In genomic region chr14:95561001-95561412, GRCh38 we compare ENCODE assay signal across 9 cellular contexts. TPM values are rescaled to one million over a fixed set of nuclear protein-coding genes. Genes with fewer than 3 reads are reported as not detected.
DNase-seq lines count a peak whose midpoint lies in the region; ATAC-seq and TF ChIP-seq lines count a peak whose summit lies in the region.
"Had no signal": no experiment of that assay in that cellular context is flagged by ENCODE, and none has a peak within 500 bp of the region (broad histone marks: within the 10 kb centered on the region; RNA-seq: fewer than 3 reads in every experiment).

No MANE protein-coding gene starts in this region.

- intact Hi-C loops in right cardiac atrium (cut with DNase I), result loop anchor here (2.0 to 10.0 kb wide), 7 partner anchors 211 to 716 kb away; no protein-coding TSS in a partner anchor
- intact Hi-C loops in gastrocnemius medialis (cut with DNase I; ENCODE audit: low total_unique reads), result loop anchor here (1.0 to 5.0 kb wide), 3 partner anchors 123 to 431 kb away; no protein-coding TSS in a partner anchor

- H3K27ac ChIP-seq in right cardiac atrium (ENCODE audit: low read length), result no peak overlapping the region
- no peak overlapping the region for H3K27ac ChIP-seq in gastrocnemius medialis

- 7% methylated on average over 14 of the region's 14 CpGs for WGBS in right cardiac atrium

- H3K4me1 ChIP-seq in right cardiac atrium (ENCODE audit: control insufficient read depth, insufficient read depth, low read length) (no peaks in the 10 kb centered on the region), gastrocnemius medialis (peaks cover 0 to 2% of the 10 kb centered on the region in 2 donors)

- in situ Hi-C loops in gastrocnemius medialis (cut with MboI; ENCODE audit: low sequenced_read_pairs in 4 of 4), result loop anchor here (5.0 to 25.0 kb wide), 8 partner anchors 124 to 851 kb away; partner anchors contain the start of genes BDKRB1 (in 1 of the 4) and TCL1B (in 1 of the 4)

- no peak overlapping the region for H3K4me3 ChIP-seq in right cardiac atrium (ENCODE audit: low read length)
- no peak overlapping the region for H3K4me3 ChIP-seq in gastrocnemius medialis
- H3K4me3 ChIP-seq: BLaER1 treated with 17β-estradiol and CSF1 and Interleukin-3, amounts not matched to agents 10 nM and 100 nM had no signal

- peak; percentile 88 to 95 (median 92) for TF ChIP-seq CTCF in gastrocnemius medialis (IDR thresholded peaks at IDR 0.05 in 4 of 5, conservative IDR thresholded peaks at IDR 0.05 in 1 of 5)

- ATAC-seq in HG02943 (IDR thresholded peaks at IDR 0.05; ENCODE audit: low read depth, unreplicated experiment), result peak; percentile 70
- ATAC-seq in right cardiac atrium, result peak; percentile 76 to 87
- ATAC-seq in gastrocnemius medialis, result peak; percentile 79 to 95

- no peaks in the 10 kb centered on the region for H3K27me3 ChIP-seq in right cardiac atrium (ENCODE audit: control insufficient read depth, insufficient read depth)
- H3K27me3 ChIP-seq in gastrocnemius medialis, result no peaks in the 10 kb centered on the region
- H3K27me3 ChIP-seq: BLaER1 treated with 17β-estradiol and CSF1 and Interleukin-3, amounts not matched to agents 10 nM and 100 nM had no signal

- no peaks in the 10 kb centered on the region for H3K36me3 ChIP-seq in gastrocnemius medialis
- H3K36me3 ChIP-seq: BLaER1 treated with 17β-estradiol and CSF1 and Interleukin-3, amounts not matched to agents 10 nM and 100 nM had no signal

- H3K9me3 ChIP-seq in right cardiac atrium (ENCODE audit: control insufficient read depth, low read length) (no peaks in the 10 kb centered on the region), gastrocnemius medialis (no peaks in the 10 kb centered on the region)
- H3K9me3 ChIP-seq: BLaER1 treated with 17β-estradiol and CSF1 and Interleukin-3, amounts not matched to agents 10 nM and 100 nM had no signal

- no peak for TF ChIP-seq POLR2A in gastrocnemius medialis (IDR thresholded peaks at IDR 0.05)

- DNase-seq in activated gamma-delta T cell treated with Interleukin-2 at 50 U/mL for 16 hours (peak; percentile 80), activated gamma-delta T cell (lab: John Stamatoyannopoulos, UW) (no peak), NCI-H187 treated with DMSO at 0.1 percent for 48 hours (lab: John Stamatoyannopoulos, UW) (peak; percentile 83), T-helper 2 cell (peak; percentile 39 to 80 (median 74)), anterior cingulate cortex (lab: John Stamatoyannopoulos, UW) (peak in 57 of 58 donors; percentile 14 to 92 (median 64)), right cardiac atrium (peak; percentile 75 to 93 (median 83)), gastrocnemius medialis (peak; percentile 56 to 73)

RNA-seq across cellular contexts. Expression of gene GLRX5, which starts 26.2 kb away (rescaled TPM):
- total RNA-seq in right cardiac atrium (10 to 100 TPM; 78.1 to 82.4 (median 78.7) TPM), gastrocnemius medialis (10 to 100 TPM; 28.0 to 83.2 (median 74.0) TPM)
- polyA plus RNA-seq in right cardiac atrium, result 111 TPM

RNA-seq across cellular contexts. Expression of gene SYNE3, which starts 44.6 kb away (rescaled TPM):
- total RNA-seq in right cardiac atrium (10 to 100 TPM; 12.1 to 18.0 (median 14.8) TPM), gastrocnemius medialis (1 to 10 TPM; 4.7 to 7.1 (median 5.1) TPM)
- polyA plus RNA-seq in right cardiac atrium, result 5.2 TPM
